In genomic region chr9:12930906-12931305, GRCh38 we compare ENCODE assay signal across 24 cellular contexts.
DNase-seq lines count a peak whose midpoint lies in the region; ATAC-seq, FAIRE-seq and TF ChIP-seq lines count a peak whose summit lies in the region.
"Had no signal": no experiment of that assay in that cellular context is flagged by ENCODE, and none has a peak within 500 bp of the region (broad histone marks: within the 10 kb centered on the region; RNA-seq: fewer than 3 reads in every experiment).

No MANE protein-coding gene starts in this region.

- H3K9me2 ChIP-seq in SK-N-SH = no peaks in the 10 kb centered on the region

- no peak overlapping the region for H2BK120ac ChIP-seq in mesendoderm (ENCODE audit: low read depth, low read length)

- H3K36me3 ChIP-seq in A673 (ENCODE audit: insufficient read depth, low read length, poor library complexity, severe bottlenecking) (no peaks in the 10 kb centered on the region), SK-N-SH (replicated peaks in 1 of 2; ENCODE audit: control insufficient read depth in 1 of 2, insufficient read depth in 2 of 2, low read length in 1 of 2) (no peaks in the 10 kb centered on the region), mesendoderm (ENCODE audit: control insufficient read depth, insufficient read depth, low read length) (no peaks in the 10 kb centered on the region)
- H3K36me3 ChIP-seq: gastroesophageal sphincter, spleen, stomach had no signal

- no peak overlapping the region for H2AK5ac ChIP-seq in mesendoderm (ENCODE audit: low read length)

- H3F3A ChIP-seq in SK-N-SH (replicated peaks; ENCODE audit: insufficient read depth) = peaks cover 8% of the 10 kb centered on the region

- no peak overlapping the region for H2BK5ac ChIP-seq in mesendoderm (ENCODE audit: low read length)

- H3K4me1 ChIP-seq in A673 (ENCODE audit: insufficient read depth, low read length, poor library complexity, severe bottlenecking) (peaks cover 9% of the 10 kb centered on the region), SK-N-SH (ENCODE audit: control insufficient read depth in 1 of 2, insufficient read depth in 2 of 2, low read depth in 1 of 2, low read length in 1 of 2) (peaks cover 7% of the 10 kb centered on the region in 2 experiments; a peak in 2 of 4 replicates), mesendoderm (ENCODE audit: control insufficient read depth, low read depth, low read length) (no peaks in the 10 kb centered on the region)
- H3K4me1 ChIP-seq: spleen, stomach had no signal

- CTCF ChIA-PET in A673 (lab: Charles Lee) = no interaction called here
- CTCF ChIA-PET in SK-N-SH (lab: Yijun Ruan, JAX) = interaction anchor here (1.2 kb wide), 1 partner anchor 14 kb away, joined by 3 read pairs; no protein-coding TSS in a partner anchor

- H4K5ac ChIP-seq in mesendoderm (ENCODE audit: low read length) = no peak overlapping the region

- no peaks in the 10 kb centered on the region for H3K79me2 ChIP-seq in SK-N-SH (ENCODE audit: insufficient read depth)
- H3K79me2 ChIP-seq in mesendoderm (ENCODE audit: control insufficient read depth, insufficient read depth, low read length) = no peaks in the 10 kb centered on the region

- TF ChIP-seq CTCF in A673 (conservative IDR thresholded peaks at IDR 0.05; ENCODE audit: low read depth, low read length) = no peak
- TF ChIP-seq CTCF in SK-N-SH (IDR thresholded peaks at IDR 0.05) = no peak

- no peak overlapping the region for H3K56ac ChIP-seq in mesendoderm (ENCODE audit: low read length)

- H3K27ac ChIP-seq in A673 (ENCODE audit: low read depth, low read length, poor library complexity, severe bottlenecking) (no peak overlapping the region), SK-N-SH (ENCODE audit: low read depth in 2 of 2, low read length in 1 of 2) (peak overlapping the region in 1 of 2 experiments; percentile 55; a peak in 2 of 4 replicates), mesendoderm (ENCODE audit: low read depth, low read length) (no peak overlapping the region)
- H3K27ac ChIP-seq: C4-2B, gastroesophageal sphincter, spleen, stomach had no signal

- no peak overlapping the region for H3K4ac ChIP-seq in mesendoderm (ENCODE audit: low read depth, low read length)

- H3K27me3 ChIP-seq in A673 (replicated peaks; ENCODE audit: insufficient read depth, low read depth, low read length, poor library complexity) = no peaks in the 10 kb centered on the region
- H3K27me3 ChIP-seq in SK-N-SH (ENCODE audit: insufficient read depth) = no peaks in the 10 kb centered on the region
- no peaks in the 10 kb centered on the region for H3K27me3 ChIP-seq in mesendoderm (ENCODE audit: insufficient read depth, low read length, poor library complexity)
- H3K27me3 ChIP-seq: gastroesophageal sphincter, spleen, stomach had no signal

- DNase-seq in A673 (ENCODE audit: low spot score) = peak; percentile 67
- no peak for DNase-seq in H54 (ENCODE audit: insufficient read length, low spot score)
- peak; percentile 7 for DNase-seq in SK-N-SH
- no peak for DNase-seq in mesendoderm
- no peak for DNase-seq in dedifferentiated amniotic fluid mesenchymal stem cell (ENCODE audit: extremely low spot score)
- no peak for DNase-seq in NCI-H446 treated with DMSO at 0.1 percent for 48 hours (lab: John Stamatoyannopoulos, UW)
- DNase-seq: activated CD4-positive, alpha-beta T cell treated with anti-CD3 and anti-CD28 coated beads, Interleukin-2, amount 10 ng/mL, durations not matched to agents 7 days and 5 days; DMS153; KG1; kidney; NCI-H187 treated with DMSO at 0.1 percent for 48 hours; nucleus accumbens; retina; spleen; stimulated activated CD4-positive, alpha-beta T cell treated with anti-CD3 and anti-CD28 coated beads, Interleukin-4, amount 100 ng/mL, for 4 hours; stomach had no signal

- no peaks in the 10 kb centered on the region for H4K20me1 ChIP-seq in SK-N-SH (ENCODE audit: insufficient read depth)

- FAIRE-seq in H54 (lab: Jason Lieb, UNC) = peak; percentile 77
- FAIRE-seq: astrocyte, GM12878, kidney had no signal

- peak overlapping the region; percentile 4 for H3K18ac ChIP-seq in mesendoderm (ENCODE audit: low read length)

- H3K79me1 ChIP-seq in mesendoderm (ENCODE audit: low read length) = no peaks in the 10 kb centered on the region

- no peak for TF ChIP-seq POLR2A in H54 (IDR thresholded peaks at IDR 0.05; ENCODE audit: low read depth, low read length)

- H3K4me3 ChIP-seq in A673 (ENCODE audit: low read depth, low read length, poor library complexity, severe bottlenecking) = no peak overlapping the region
- H3K4me3 ChIP-seq in SK-N-SH (ENCODE audit: low read depth in 2 of 2, low read length in 1 of 2) = no peak overlapping the region
- H3K4me3 ChIP-seq in mesendoderm (ENCODE audit: low read length) = no peak overlapping the region
- H3K4me3 ChIP-seq: gastroesophageal sphincter, GM12878, lung, spleen, stomach had no signal

- TF ChIP-seq RAD21 in SK-N-SH (IDR thresholded peaks at IDR 0.05; ENCODE audit: low read length) = no peak

- intact Hi-C loops in A673 (cut with micrococcal nuclease; ENCODE audit: unreplicated experiment) = no loop called here

- POLR2A ChIA-PET in A673 (lab: Charles Lee; ENCODE audit: low non-redundant PET) (no interaction called here), SK-N-SH (lab: Yijun Ruan, JAX) (no interaction called here)

- no peak overlapping the region for H2BK15ac ChIP-seq in mesendoderm (replicated peaks; ENCODE audit: low read depth)

- no peak for TF ChIP-seq EP300 in SK-N-SH (IDR thresholded peaks at IDR 0.05; ENCODE audit: borderline replicate concordance in 1 of 2, low read depth in 1 of 2, low read length in 1 of 2)

- H3K9me3 ChIP-seq in A673 (ENCODE audit: low read depth, low read length, poor library complexity, severe bottlenecking) = no peaks in the 10 kb centered on the region
- H3K9me3 ChIP-seq in SK-N-SH = no peaks in the 10 kb centered on the region
- H3K9me3 ChIP-seq: gastroesophageal sphincter, stomach had no signal

- no peak overlapping the region for H4K8ac ChIP-seq in mesendoderm (ENCODE audit: low read depth, low read length)

- no peak overlapping the region for H3K4me2 ChIP-seq in SK-N-SH
- no peak overlapping the region for H3K4me2 ChIP-seq in mesendoderm (ENCODE audit: low read length)

- no peak overlapping the region for H3K9ac ChIP-seq in SK-N-SH
- no peak overlapping the region for H3K9ac ChIP-seq in mesendoderm (ENCODE audit: low read length)

- no peak for ATAC-seq in activated CD4-positive, CD25-positive, alpha-beta regulatory T cell treated with anti-CD3 and anti-CD28 coated beads, Interleukin-2, amount 50 U/mL, for 24 hours
- ATAC-seq in HG02885 (IDR thresholded peaks at IDR 0.05; ENCODE audit: poor library complexity, unreplicated experiment) = no peak
- ATAC-seq: activated naive CD4-positive, alpha-beta T cell treated with anti-CD3 and anti-CD28 coated beads, Interleukin-2, amount 50 U/mL, for 72 hours; gastroesophageal sphincter; GM12878 had no signal

- H2AFZ ChIP-seq in SK-N-SH (ENCODE audit: low read depth) = peak overlapping the region; percentile 16; the same call in 1 of the 2 replicates

- 44% methylated on average over 4 of the region's 4 CpGs for WGBS in SK-N-SH (ENCODE audit: low lambda C conversion rate)
- WGBS in mesendoderm (ENCODE audit: extremely low coverage, insufficient coverage, low lambda C conversion rate) = no CpG with 5 or more reads among the region's 4 CpGs

- no TSS peak for BruUV-seq in A673 (replicated peaks; lab: Mats Ljungman, UMichigan)

- no peak overlapping the region for H3K23ac ChIP-seq in mesendoderm (ENCODE audit: low read length)

TF ChIP-seq in SK-N-SH, 30 proteins besides CTCF, POLR2A, EP300 and RAD21:
- TF ChIP-seq TEAD4 (IDR thresholded peaks at IDR 0.05; ENCODE audit: borderline replicate concordance, insufficient read depth) = no peak
- TF ChIP-seq PBX3 (IDR thresholded peaks at IDR 0.05) = 0 out of 2 replicates have a peak, but pooled peaks have one; percentile 19
- no peak for TF ChIP-seq SIN3A (IDR thresholded peaks at IDR 0.05; ENCODE audit: borderline replicate concordance, low read depth, low read length)
- no peak for TF ChIP-seq MXI1 (IDR thresholded peaks at IDR 0.05; ENCODE audit: low read depth, low read length)
- TF ChIP-seq TCF12 (IDR thresholded peaks at IDR 0.05) = peak; percentile 19; the same call in 1 of the 2 replicates
- TF ChIP-seq YY1 (IDR thresholded peaks at IDR 0.05; ENCODE audit: low read depth) = no peak
- no peak for TF ChIP-seq EZH2phosphoT487 (IDR thresholded peaks at IDR 0.05; ENCODE audit: borderline replicate concordance, low read depth)

Comparison
In these comparisons a context has a peak if more than half of its experiments do, and no peak if none do; other contexts are left out.
1. DNase-seq: peak in A673 (single experiment) and SK-N-SH (single experiment); none in H54 (single experiment), mesendoderm (single experiment), dedifferentiated amniotic fluid mesenchymal stem cell (single experiment) and NCI-H446 treated with DMSO at 0.1 percent for 48 hours (single experiment).